ENCODE assay signal across 9 cellular contexts in the genomic region with DNA sequence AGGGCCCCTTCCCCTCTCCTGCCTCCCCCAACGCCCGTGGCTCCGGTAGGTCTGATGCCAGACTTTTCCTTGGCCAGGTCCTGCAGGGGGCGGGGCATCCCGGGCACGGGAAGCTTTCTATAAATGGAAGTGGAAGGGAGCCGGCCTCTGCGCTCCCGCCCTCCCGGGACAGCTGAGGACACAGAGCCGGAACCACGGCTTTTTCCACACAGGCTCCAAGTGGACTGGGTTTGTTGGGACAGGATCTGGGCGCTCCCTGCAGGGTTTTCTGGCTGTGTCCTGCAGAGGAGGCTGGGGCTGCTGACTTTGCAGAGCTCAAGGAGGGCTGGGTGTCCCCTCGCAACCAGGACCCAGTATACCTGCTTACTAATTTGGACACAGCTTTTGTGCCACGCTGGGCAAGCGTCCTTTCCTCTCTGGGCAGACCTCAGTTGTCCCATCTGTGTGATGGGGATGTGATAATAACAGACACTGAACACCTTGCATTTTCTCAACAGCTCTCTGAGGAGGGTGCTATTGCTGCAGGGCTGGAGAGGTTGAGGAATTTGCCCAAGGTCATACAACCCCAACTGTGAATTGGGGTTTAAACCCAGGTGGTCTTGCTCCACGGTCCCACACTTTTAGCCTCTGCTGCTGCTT. TPM values are rescaled to one million over a fixed set of nuclear protein-coding genes. Genes with fewer than 3 reads are reported as not detected.
DNase-seq lines count a peak whose midpoint lies in the region; ATAC-seq, FAIRE-seq and TF ChIP-seq lines count a peak whose summit lies in the region.
"Had no signal": no experiment of that assay in that cellular context is flagged by ENCODE, and none has a peak within 500 bp of the region (broad histone marks: within the 10 kb centered on the region; RNA-seq: fewer than 3 reads in every experiment).

No MANE protein-coding gene starts in this region.

- no peak overlapping the region for H3K27ac Mint-ChIP-seq in activated T-helper 2 cell treated with anti-CD3 and anti-CD28 coated beads, Interferon-gamma antibody, Interleukin-2, Interleukin-4, amounts not matched to agents 10 μg/mL and 5 μg/mL and 100 μg/mL, durations not matched to agents 14 hours and 24 hours and 36 hours

- peaks cover 6% of the 10 kb centered on the region for H3K4me1 Mint-ChIP-seq in activated T-helper 2 cell treated with anti-CD3 and anti-CD28 coated beads, Interferon-gamma antibody, Interleukin-2, Interleukin-4, amounts not matched to agents 10 μg/mL and 5 μg/mL and 100 μg/mL, durations not matched to agents 14 hours and 24 hours and 36 hours (ENCODE audit: low read depth)

- H3K9me3 ChIP-seq in ovary: no peaks in the 10 kb centered on the region

- TF ChIP-seq POLR2A in H54 (IDR thresholded peaks at IDR 0.05; ENCODE audit: low read depth, low read length): no peak
- no peak for TF ChIP-seq POLR2A in ovary (IDR thresholded peaks at IDR 0.05)

- peak overlapping the region; percentile 99 for H3K27ac ChIP-seq in foreskin keratinocyte
- no peak overlapping the region for H3K27ac ChIP-seq in ovary

- no peaks in the 10 kb centered on the region for H3K36me3 ChIP-seq in ovary

- H3K27me3 ChIP-seq in foreskin keratinocyte: no peaks in the 10 kb centered on the region
- H3K27me3 ChIP-seq in ovary: no peaks in the 10 kb centered on the region

- ATAC-seq in foreskin keratinocyte (peak; percentile 17), HG03342 (IDR thresholded peaks at IDR 0.05; ENCODE audit: unreplicated experiment) (no peak)

- peaks cover 18% of the 10 kb centered on the region for H3K4me1 ChIP-seq in foreskin keratinocyte
- peaks cover 2% of the 10 kb centered on the region for H3K4me1 ChIP-seq in ovary (ENCODE audit: insufficient read depth)

- no peak for FAIRE-seq in H54 (lab: Jason Lieb, UNC)

- TF ChIP-seq EP300 in ovary (IDR thresholded peaks at IDR 0.05): no peak

- peak; percentile 53 for DNase-seq in H54 (ENCODE audit: insufficient read length, low spot score)
- DNase-seq in SHP77 (lab: John Stamatoyannopoulos, UW): peak; percentile 38 to 69
- peak in 1 of 2 donors; percentile 40 for DNase-seq in foreskin keratinocyte
- DNase-seq in ovary: peak; percentile 82 to 90 (median 84)
- no peak for DNase-seq in GM20000 (ENCODE audit: low spot score)
- DNase-seq in activated T-helper 2 cell treated with anti-CD3 and anti-CD28 coated beads, Interferon-gamma antibody, Interleukin-2, Interleukin-4, amounts not matched to agents 10 μg/mL and 5 μg/mL and 100 μg/mL, durations not matched to agents 14 hours and 24 hours and 36 hours (ENCODE audit: low spot score): no peak
- no peak for DNase-seq in GM10266 (ENCODE audit: extremely low spot score)

- H3K4me3 Mint-ChIP-seq in activated T-helper 2 cell treated with anti-CD3 and anti-CD28 coated beads, Interferon-gamma antibody, Interleukin-2, Interleukin-4, amounts not matched to agents 10 μg/mL and 5 μg/mL and 100 μg/mL, durations not matched to agents 14 hours and 24 hours and 36 hours (ENCODE audit: low read depth): no peak overlapping the region

- H3K27me3 Mint-ChIP-seq in activated T-helper 2 cell treated with anti-CD3 and anti-CD28 coated beads, Interferon-gamma antibody, Interleukin-2, Interleukin-4, amounts not matched to agents 10 μg/mL and 5 μg/mL and 100 μg/mL, durations not matched to agents 14 hours and 24 hours and 36 hours (ENCODE audit: low read depth): no peaks in the 10 kb centered on the region

- TF ChIP-seq CTCF in foreskin keratinocyte (conservative IDR thresholded peaks at IDR 0.05) (peak; percentile 1), ovary (IDR thresholded peaks at IDR 0.05) (no peak), GM20000 (IDR thresholded peaks at IDR 0.05; ENCODE audit: extremely low read depth, missing control alignments) (no peak), GM10266 (IDR thresholded peaks at IDR 0.05; ENCODE audit: control insufficient read depth, insufficient read depth, low read depth, missing control alignments) (no peak)

- intact Hi-C loops in ovary (cut with DNase I): loop anchor here in 2 of 4 donors (5.0 kb wide), 2 partner anchors 67 to 277 kb away; no protein-coding TSS in a partner anchor
- intact Hi-C loops in activated T-helper 2 cell treated with anti-CD3 and anti-CD28 coated beads, Interferon-gamma antibody, Interleukin-2, Interleukin-4, amounts not matched to agents 10 μg/mL and 5 μg/mL and 100 μg/mL, durations not matched to agents 14 hours and 24 hours and 36 hours (cut with micrococcal nuclease): no loop called here

- WGBS in ovary, 3 donors: 8 to 14% (median 9%) methylated on average over 17 of the region's 17 CpGs

- no peaks in the 10 kb centered on the region for H3K9me3 Mint-ChIP-seq in activated T-helper 2 cell treated with anti-CD3 and anti-CD28 coated beads, Interferon-gamma antibody, Interleukin-2, Interleukin-4, amounts not matched to agents 10 μg/mL and 5 μg/mL and 100 μg/mL, durations not matched to agents 14 hours and 24 hours and 36 hours

- H3K4me3 ChIP-seq in ovary: no peak overlapping the region

- H3K36me3 Mint-ChIP-seq in activated T-helper 2 cell treated with anti-CD3 and anti-CD28 coated beads, Interferon-gamma antibody, Interleukin-2, Interleukin-4, amounts not matched to agents 10 μg/mL and 5 μg/mL and 100 μg/mL, durations not matched to agents 14 hours and 24 hours and 36 hours (ENCODE audit: low read depth): no peaks in the 10 kb centered on the region

RNA-seq across cellular contexts. Expression of a gene that starts 1.8 kb away (rescaled TPM):
- total RNA-seq in foreskin keratinocyte (285 and 352 TPM in 2 replicates), ovary (1 to 10 TPM in 1 of 7 donors, under 1 TPM in 2, not detected in 4; 0.13 to 6.2 (median 0.95) TPM)
- polyA plus RNA-seq in foreskin keratinocyte (271 and 305 TPM in 2 replicates), ovary (under 1 TPM in 1 of 2 donors, not detected in 1; 0.13 TPM)
- total RNA-seq in activated T-helper 2 cell treated with anti-CD3 and anti-CD28 coated beads, Interferon-gamma antibody, Interleukin-2, Interleukin-4, amounts not matched to agents 10 μg/mL and 5 μg/mL and 100 μg/mL, durations not matched to agents 14 hours and 24 hours and 36 hours: 8.7 and 9.0 TPM in 2 replicates
- total RNA-seq: glomerular endothelial cell had no signal

RNA-seq across cellular contexts. Expression of a gene that starts 56.4 kb away (rescaled TPM):
- 7.7 and 18.4 TPM in 2 replicates for total RNA-seq in foreskin keratinocyte
- polyA plus RNA-seq in foreskin keratinocyte: 11.5 and 28.3 TPM in 2 replicates
- total RNA-seq in ovary: 1,000 to 10,000 TPM in 5 of 7 donors, 100 to 1,000 TPM in 2; 457 to 3,447 (median 1,460) TPM
- polyA plus RNA-seq in ovary: 100 to 1,000 TPM; 634 to 809 TPM
- 54.6 and 59.3 TPM in 2 replicates for total RNA-seq in activated T-helper 2 cell treated with anti-CD3 and anti-CD28 coated beads, Interferon-gamma antibody, Interleukin-2, Interleukin-4, amounts not matched to agents 10 μg/mL and 5 μg/mL and 100 μg/mL, durations not matched to agents 14 hours and 24 hours and 36 hours

Comparison
In these comparisons a context has a peak if more than half of its experiments do, and no peak if none do; other contexts are left out.
1. DNase-seq: peak in H54 (single experiment), SHP77 (2 of 2) and ovary (5 of 5); none in GM20000 (single experiment), activated T-helper 2 cell treated with anti-CD3 and anti-CD28 coated beads, Interferon-gamma antibody, Interleukin-2, Interleukin-4, amounts not matched to agents 10 μg/mL and 5 μg/mL and 100 μg/mL, durations not matched to agents 14 hours and 24 hours and 36 hours (single experiment) and GM10266 (single experiment).
2. RNA of a gene that starts 1.8 kb away (total RNA-seq): 285 to 352 TPM in foreskin keratinocyte; 8.7 to 9.0 TPM in activated T-helper 2 cell treated with anti-CD3 and anti-CD28 coated beads, Interferon-gamma antibody, Interleukin-2, Interleukin-4, amounts not matched to agents 10 μg/mL and 5 μg/mL and 100 μg/mL, durations not matched to agents 14 hours and 24 hours and 36 hours and 0.13 to 6.2 TPM in ovary; every median in the first group is over 10 times any median in the second.